Comparison of ENCODE assay signal across 17 cellular contexts in the genomic region with DNA sequence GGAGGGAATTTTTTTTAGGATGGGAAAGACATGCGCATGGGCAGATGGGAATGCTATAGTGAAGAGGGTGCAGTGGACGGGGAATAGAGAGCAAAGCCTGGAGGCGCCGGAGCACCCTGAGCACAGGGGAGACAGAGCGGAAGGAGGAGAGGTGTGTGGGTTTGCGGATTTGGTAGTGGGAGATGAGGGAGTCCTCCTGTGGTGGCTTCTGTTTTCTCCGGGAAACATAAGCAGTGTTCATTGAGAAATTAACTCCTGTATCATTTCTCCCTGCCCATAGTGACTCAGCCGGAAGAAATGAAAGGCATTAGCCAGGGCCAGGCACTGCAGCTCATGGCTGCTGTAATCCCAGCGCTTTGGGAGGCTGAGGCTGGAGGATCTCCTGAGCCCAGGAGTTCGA. TPM values are rescaled to one million over a fixed set of nuclear protein-coding genes. Genes with fewer than 3 reads are reported as not detected.
DNase-seq lines count a peak whose midpoint lies in the region; ATAC-seq and TF ChIP-seq lines count a peak whose summit lies in the region.
"Had no signal": no experiment of that assay in that cellular context is flagged by ENCODE, and none has a peak within 500 bp of the region (broad histone marks: within the 10 kb centered on the region; RNA-seq: fewer than 3 reads in every experiment).

No MANE protein-coding gene starts in this region.

- H3K27ac ChIP-seq in substantia nigra (ENCODE audit: low read depth, low read length, poor library complexity, severe bottlenecking): no peak overlapping the region
- no peak overlapping the region for H3K27ac ChIP-seq in psoas muscle
- H3K27ac ChIP-seq: skin epidermis had no signal

- no peaks in the 10 kb centered on the region for H3K9me3 ChIP-seq in psoas muscle

- DNase-seq in ELR (ENCODE audit: low read depth) (peak; percentile 81), NCI-H460 (ENCODE audit: extremely low read depth, low read depth) (peak; percentile 21), choroid plexus epithelial cell (ENCODE audit: low read depth) (peak; percentile 67), omental fat pad (ENCODE audit: low spot score) (no peak), substantia nigra (lab: John Stamatoyannopoulos, UW) (no peak), SKM-1 treated with dmso at 0.1 percent for 144 hours (lab: John Stamatoyannopoulos, UW; ENCODE audit: unreplicated experiment) (no peak), psoas muscle (no peak)
- DNase-seq: CD4-positive, alpha-beta memory T cell; glutamatergic neuron; natural killer cell; NCI-H1105; NCI-H510A treated with DMSO at 0.1 percent for 48 hours; SHP77 treated with DMSO at 0.1 percent for 48 hours had no signal

- TF ChIP-seq CTCF in choroid plexus epithelial cell (conservative IDR thresholded peaks at IDR 0.05; ENCODE audit: low read depth, low read length) (no peak), omental fat pad (IDR thresholded peaks at IDR 0.05) (no peak), psoas muscle (IDR thresholded peaks at IDR 0.05) (no peak)

- whole genome bisulfite sequencing in psoas muscle, 3 donors: 82 to 88% (median 82%) methylated on average over 10 of the region's 10 CpGs

- no peaks in the 10 kb centered on the region for H3K36me3 ChIP-seq in psoas muscle (ENCODE audit: insufficient read depth in 1 of 2, low read depth in 1 of 2)

- H3K4me1 ChIP-seq in psoas muscle: peaks cover 8% of the 10 kb centered on the region

- H3K4me3 ChIP-seq in choroid plexus epithelial cell (ENCODE audit: low read depth, low read length): no peak overlapping the region
- no peak overlapping the region for H3K4me3 ChIP-seq in psoas muscle
- H3K4me3 ChIP-seq: skin epidermis had no signal

- peaks cover 0 to 17% (median 0%) of the 10 kb centered on the region in 3 donors for H3K27me3 ChIP-seq in psoas muscle (ENCODE audit: insufficient read depth in 3 of 3, low read length in 2 of 3)

- ATAC-seq in omental fat pad (ENCODE audit: low FRiP score): peak; percentile 8
- no peak for ATAC-seq in psoas muscle
- ATAC-seq in HG02938 (IDR thresholded peaks at IDR 0.05; ENCODE audit: unreplicated experiment): no peak
- ATAC-seq: activated naive CD4-positive, alpha-beta T cell treated with anti-CD3 and anti-CD28 coated beads, Interleukin-2, amount 50 U/mL, for 72 hours; left lobe of liver; natural killer cell had no signal

- intact Hi-C loops in psoas muscle (cut with DNase I): loop anchor here (5.0 kb wide), 4 partner anchors 121 to 521 kb away; no protein-coding TSS in a partner anchor

RNA-seq across cellular contexts. Expression of gene PTPRF, which starts 4.7 kb away (rescaled TPM):
- total RNA-seq in NCI-H460 (2014; rRNA removed; shearing (Covaris generic)): 30.8 and 32.0 TPM in 2 replicates
- polyA plus RNA-seq in NCI-H460 (2014; cell fraction: nucleus; rRNA removed): 25.1 and 38.5 TPM in 2 replicates
- 100 to 1,000 TPM in 3 of 4 donors, 10 to 100 TPM in 1; 79.1 to 176 (median 139) TPM for total RNA-seq in omental fat pad
- 1 to 10 TPM; 1.9 to 8.9 (median 3.8) TPM for total RNA-seq in psoas muscle
- 1 to 10 TPM in 1 of 3 donors, under 1 TPM in 2; 0.65 to 1.3 (median 0.93) TPM for polyA plus RNA-seq in psoas muscle
- total RNA-seq: CD4-positive, alpha-beta memory T cell had no signal
- polyA plus RNA-seq: CD4-positive, alpha-beta memory T cell had no signal

Comparison
In these comparisons a context has a peak if more than half of its experiments do, and no peak if none do; other contexts are left out.
1. DNase-seq: peak in ELR (single experiment), NCI-H460 (single experiment) and choroid plexus epithelial cell (single experiment); none in omental fat pad (single experiment), substantia nigra (0 of 49), SKM-1 treated with dmso at 0.1 percent for 144 hours (single experiment) and psoas muscle (0 of 2).